ENCODE assay signal across 8 cellular contexts in genomic region chr1:169892176-169892818, GRCh38.
DNase-seq lines count a peak whose midpoint lies in the region; ATAC-seq and TF ChIP-seq lines count a peak whose summit lies in the region.

No MANE protein-coding gene starts in this region.

- H3K4me3 ChIP-seq in BLaER1 = peak overlapping the region; percentile 91
- peak overlapping the region; percentile 91 for H3K4me3 ChIP-seq in Loucy (ENCODE audit: low read length, poor library complexity, severe bottlenecking)
- H3K4me3 ChIP-seq in coronary artery = peak overlapping the region; percentile 93

- no peaks in the 10 kb centered on the region for H3K9me2 ChIP-seq in Loucy (replicated peaks; ENCODE audit: low read depth, low read length)

- H3K4me3 Mint-ChIP-seq in nephron progenitor cell = peak overlapping the region; percentile 91

- H3K36me3 ChIP-seq in BLaER1 (peaks cover 12% of the 10 kb centered on the region), Loucy (ENCODE audit: insufficient read depth, low read length) (no peaks in the 10 kb centered on the region)

- H3K27me3 ChIP-seq in BLaER1 = no peaks in the 10 kb centered on the region
- peaks cover 4% of the 10 kb centered on the region for H3K27me3 ChIP-seq in Loucy (ENCODE audit: insufficient read depth, low read length, poor library complexity, severe bottlenecking)

- H2AFZ ChIP-seq in Loucy (ENCODE audit: low read length) = no peak overlapping the region

- peaks cover 4% of the 10 kb centered on the region for H3K36me3 Mint-ChIP-seq in nephron progenitor cell (ENCODE audit: low read depth)

- peak overlapping the region; percentile 82 for H3K4me2 ChIP-seq in BLaER1
- H3K4me2 ChIP-seq in Loucy (ENCODE audit: low read depth, low read length, poor library complexity, severe bottlenecking) = peak overlapping the region; percentile 97

- H3K4me1 Mint-ChIP-seq in nephron progenitor cell = peaks cover 37% of the 10 kb centered on the region

- ATAC-seq in GM19351 (IDR thresholded peaks at IDR 0.05; ENCODE audit: unreplicated experiment) = no peak
- ATAC-seq in HG02885 (IDR thresholded peaks at IDR 0.05; ENCODE audit: poor library complexity, unreplicated experiment) = no peak

- H3K9me3 Mint-ChIP-seq in nephron progenitor cell = no peaks in the 10 kb centered on the region

- H3F3A ChIP-seq in Loucy (ENCODE audit: low read depth) = peaks cover 11% of the 10 kb centered on the region; the same call in 1 of the 2 replicates

- H3K4me1 ChIP-seq in BLaER1 = peaks cover 24% of the 10 kb centered on the region
- peaks cover 59% of the 10 kb centered on the region for H3K4me1 ChIP-seq in Loucy (ENCODE audit: insufficient read depth, low read length, poor library complexity, severe bottlenecking)

- H4K20me1 ChIP-seq in BLaER1 = peaks cover 4% of the 10 kb centered on the region; the same call in 1 of the 2 replicates
- no peaks in the 10 kb centered on the region for H4K20me1 ChIP-seq in Loucy (ENCODE audit: insufficient read depth, low read length, poor library complexity, severe bottlenecking)

- no peak overlapping the region for H3K27ac Mint-ChIP-seq in nephron progenitor cell

- H3K27me3 Mint-ChIP-seq in nephron progenitor cell (ENCODE audit: low read depth, poor library complexity) = peaks cover 10% of the 10 kb centered on the region

- H3K27ac ChIP-seq in BLaER1 (no peak overlapping the region), coronary artery (peak overlapping the region in 1 of 2 donors; percentile 97)

- no peaks in the 10 kb centered on the region for H3K9me3 ChIP-seq in BLaER1
- H3K9me3 ChIP-seq in Loucy (ENCODE audit: insufficient read depth, low read depth, low read length) = no peaks in the 10 kb centered on the region

- H3K9ac ChIP-seq in BLaER1 (peak overlapping the region; percentile 93), Loucy (ENCODE audit: low read depth, low read length, poor library complexity, severe bottlenecking) (peak overlapping the region; percentile 99)

- DNase-seq in coronary artery (ENCODE audit: low spot score) (no peak), nephron progenitor cell (no peak), hippocampal formation (lab: John Stamatoyannopoulos, UW) (no peak)
- DNase-seq in effector CD4-positive, alpha-beta T cell = no peak

- TF ChIP-seq CTCF in Loucy (conservative IDR thresholded peaks at IDR 0.05; ENCODE audit: low read length) = no peak
- no peak for TF ChIP-seq CTCF in coronary artery (IDR thresholded peaks at IDR 0.05)
- no peak for TF ChIP-seq CTCF in nephron progenitor cell (IDR thresholded peaks at IDR 0.05)

- peaks cover 54% of the 10 kb centered on the region for H3K79me2 ChIP-seq in Loucy (ENCODE audit: insufficient read depth, low read length)
